Comparison of ENCODE assay signal across 8 cellular contexts in the genomic region with DNA sequence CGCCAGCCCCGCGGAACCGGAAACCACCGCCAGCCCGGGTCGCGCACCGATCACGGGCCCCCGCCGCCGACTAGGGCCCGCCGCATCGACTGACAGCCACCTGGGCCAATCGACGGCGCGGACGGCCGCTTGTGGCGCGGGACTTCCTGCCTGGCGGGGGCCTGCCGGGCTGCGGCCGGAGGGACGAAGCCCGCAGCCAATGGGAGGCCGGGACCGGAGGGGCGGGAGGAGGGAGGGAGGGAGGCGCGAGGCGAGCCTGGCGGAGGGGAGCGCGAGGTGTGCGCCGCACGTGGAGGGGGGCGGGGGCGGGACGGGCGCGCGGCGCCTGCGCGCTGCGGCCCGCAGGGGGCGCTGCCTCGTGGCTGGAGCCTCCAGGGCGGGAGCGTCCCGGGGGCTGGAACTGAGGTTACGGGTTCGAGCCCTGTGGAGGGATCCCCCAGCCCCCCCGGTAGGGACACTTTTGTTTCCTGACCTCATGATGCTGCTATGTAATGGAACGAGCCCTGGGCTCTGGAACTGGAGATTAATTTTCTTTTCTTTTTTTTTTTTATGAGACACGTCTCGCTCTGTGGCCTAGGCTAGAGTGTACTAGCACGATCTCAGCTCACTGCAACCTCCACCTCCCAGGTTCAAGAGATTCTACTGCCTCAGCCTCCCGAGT. TPM values are rescaled to one million over a fixed set of nuclear protein-coding genes. Genes with fewer than 3 reads are reported as not detected.
DNase-seq lines count a peak whose midpoint lies in the region; ATAC-seq and TF ChIP-seq lines count a peak whose summit lies in the region.

TSS of gene MLLT1 (minus strand) at position 45 of the 661 bp plus-strand sequence. CDS start 191 bp downstream, outside the sequence.

- intact Hi-C loops in OCI-LY7 (cut with micrococcal nuclease; ENCODE audit: unreplicated experiment), result loop anchor here (1.0 kb wide), 1 partner anchor 180 kb away; no protein-coding TSS in a partner anchor

- H3K27ac ChIP-seq in OCI-LY7 (ENCODE audit: low read depth, low read length, poor library complexity, severe bottlenecking), result peak within 1 kb of the TSS; percentile 18

- H3K9me2 ChIP-seq in OCI-LY7 (ENCODE audit: insufficient read depth, low read length), result no peaks in the 10 kb centered on the region

- no TSS peak for BruUV-seq in OCI-LY7 (replicated peaks; lab: Mats Ljungman, UMichigan)

- H3K9me3 ChIP-seq in OCI-LY7 (ENCODE audit: low read length) (peaks cover 5% of the 10 kb centered on the region; the same call in 1 of the 2 replicates), mononuclear cell (ENCODE audit: low read depth, low read length) (no peaks in the 10 kb centered on the region)

- H2AFZ ChIP-seq in OCI-LY7 (ENCODE audit: low read length), result no peak within 1 kb of the TSS

- DNase-seq in D341Med (ENCODE audit: low spot score) (peak; percentile 100), HuH-7.5 (ENCODE audit: low spot score) (peak; percentile 100), OCI-LY7 (ENCODE audit: low spot score) (peak; percentile 97), activated T-cell treated with anti-CD3 and anti-CD28 coated beads for 1 hour (ENCODE audit: low read depth) (peak; percentile 92), epidermal melanocyte (ENCODE audit: insufficient read length, low spot score) (peak; percentile 98)
- peak; percentile 95 to 96 for DNase-seq in stimulated activated CD8-positive, alpha-beta memory T cell treated with anti-CD3 and anti-CD28 coated beads, Interleukin-2, amount 100 ng/mL, for 48 hours (ENCODE audit: low read depth in 2 of 2)

- peak within 1 kb of the TSS; percentile 81 for H3K4me2 ChIP-seq in OCI-LY7 (ENCODE audit: low read length)

- H3K79me2 ChIP-seq in OCI-LY7 (ENCODE audit: insufficient read depth, low read depth, low read length), result peaks cover 43% of the 10 kb centered on the region

- no peaks in the 10 kb centered on the region for H3K27me3 ChIP-seq in mononuclear cell (ENCODE audit: insufficient read depth, low read length)

- peaks cover 21% of the 10 kb centered on the region; the same call in 1 of the 2 replicates for H3K36me3 ChIP-seq in OCI-LY7 (ENCODE audit: insufficient read depth, low read length)

- peak; percentile 92 for ATAC-seq in GM21423 (IDR thresholded peaks at IDR 0.05; ENCODE audit: unreplicated experiment)

- peaks cover 23% of the 10 kb centered on the region for H3K4me1 ChIP-seq in OCI-LY7 (ENCODE audit: insufficient read depth, low read length, poor library complexity, severe bottlenecking)
- H3K4me1 ChIP-seq in mononuclear cell (ENCODE audit: insufficient read depth, low read length), result peaks cover 47% of the 10 kb centered on the region

- CTCF ChIA-PET in OCI-LY7 (lab: Charles Lee; ENCODE audit: unreplicated experiment), result no interaction called here

- H3K4me3 ChIP-seq in OCI-LY7 (ENCODE audit: low read depth, low read length, poor library complexity, severe bottlenecking) (peak within 1 kb of the TSS; percentile 86), mononuclear cell (ENCODE audit: low read length) (peak within 1 kb of the TSS; percentile 51)

- POLR2A ChIA-PET in OCI-LY7 (lab: Charles Lee), result no interaction called here

- peaks cover 17% of the 10 kb centered on the region for H4K20me1 ChIP-seq in OCI-LY7 (ENCODE audit: insufficient read depth, low read length)

- TF ChIP-seq CTCF in OCI-LY7 (conservative IDR thresholded peaks at IDR 0.05; ENCODE audit: low read length), result peak; percentile 78

RNA-seq across cellular contexts. Expression of gene MLLT1, which starts in this region (rescaled TPM):
- 14.3 and 17.5 TPM in 2 replicates for total RNA-seq in OCI-LY7 (2014; rRNA removed; shearing (Covaris generic))
- total RNA-seq in OCI-LY7 (2022) (55.5 and 56.0 TPM in 2 replicates), mononuclear cell (4.4 TPM)

Comparison
In these comparisons a context has a peak if more than half of its experiments do, and no peak if none do; other contexts are left out.
1. Peak in every context shown above with its lines: DNase-seq, ATAC-seq, H3K4me3 ChIP-seq and H3K27ac ChIP-seq.